ENCODE assay signal across 8 cellular contexts in the genomic region with DNA sequence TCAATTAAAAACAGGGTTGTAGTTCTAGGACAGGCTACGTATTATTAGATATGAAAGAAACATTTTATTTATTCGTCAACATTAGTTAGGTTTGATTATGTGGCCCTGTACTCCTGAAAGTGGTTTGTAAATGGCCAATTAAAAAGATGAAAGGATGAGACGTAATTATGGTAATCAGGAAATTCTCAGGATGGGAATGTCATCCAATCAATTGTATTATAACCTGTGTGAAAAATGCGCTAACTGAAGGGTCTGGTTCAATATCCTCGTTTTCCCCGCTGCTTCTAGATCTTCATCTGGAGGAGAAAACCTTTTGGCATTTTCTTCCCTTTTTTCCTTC. TPM values are rescaled to one million over a fixed set of nuclear protein-coding genes. Genes with fewer than 3 reads are reported as not detected.
DNase-seq lines count a peak whose midpoint lies in the region; ATAC-seq and TF ChIP-seq lines count a peak whose summit lies in the region.

No MANE protein-coding gene starts in this region.

- no peak overlapping the region for H3K9ac ChIP-seq in BLaER1 treated with 17β-estradiol and CSF1 and Interleukin-3, amounts not matched to agents 10 nM and 100 nM
- H3K9ac ChIP-seq in GM23248: no peak overlapping the region

- peaks cover 46% of the 10 kb centered on the region for H3K36me3 Mint-ChIP-seq in activated CD8-positive, alpha-beta T cell treated with anti-CD3 and anti-CD28 coated beads for 36 hours (ENCODE audit: low read depth)
- peaks cover 17% of the 10 kb centered on the region for H3K36me3 Mint-ChIP-seq in memory B cell

- CTCF ChIA-PET in activated CD8-positive, alpha-beta T cell treated with anti-CD3 and anti-CD28 coated beads for 36 hours (lab: Charles Lee): interaction anchor here (0.7 to 0.8 kb wide), 2 partner anchors 29 to 68 kb away, joined by 3 read pairs; no protein-coding TSS in a partner anchor

- WGBS in GM23248 (ENCODE audit: low coverage in 1 of 2, low lambda C conversion rate in 2 of 2, missing lambda C conversion rate in 2 of 2), 2 experiments: 58 to 62% methylated on average over 6 of the region's 6 CpGs

- peaks cover 32% of the 10 kb centered on the region for H3K79me2 ChIP-seq in GM23248 (ENCODE audit: insufficient read depth)

- H3K4me2 ChIP-seq in BLaER1 treated with 17β-estradiol and CSF1 and Interleukin-3, amounts not matched to agents 10 nM and 100 nM: peak overlapping the region in 7 of 11 experiments; percentile 0 to 45 (median 18); a peak in 7 of 22 replicates
- peak overlapping the region; percentile 12 for H3K4me2 ChIP-seq in GM23248 (ENCODE audit: unreplicated experiment)

- H3K9me2 ChIP-seq in GM23248 (ENCODE audit: insufficient read depth): no peaks in the 10 kb centered on the region

- peak overlapping the region; percentile 94 for H3K4me3 Mint-ChIP-seq in activated CD8-positive, alpha-beta T cell treated with anti-CD3 and anti-CD28 coated beads for 36 hours
- H3K4me3 Mint-ChIP-seq in memory B cell: peak overlapping the region; percentile 96

- POLR2A ChIA-PET in activated CD8-positive, alpha-beta T cell treated with anti-CD3 and anti-CD28 coated beads for 36 hours (lab: Charles Lee): no interaction called here

- peaks cover 37 to 45% (median 42%) of the 10 kb centered on the region in 10 experiments for H3K4me1 ChIP-seq in BLaER1 treated with 17β-estradiol and CSF1 and Interleukin-3, amounts not matched to agents 10 nM and 100 nM
- H3K4me1 ChIP-seq in GM23248 (ENCODE audit: insufficient read depth): peaks cover 35% of the 10 kb centered on the region

- H2AFZ ChIP-seq in GM23248: peak overlapping the region; percentile 52

- no peaks in the 10 kb centered on the region for H3K27me3 ChIP-seq in BLaER1 treated with 17β-estradiol and CSF1 and Interleukin-3, amounts not matched to agents 10 nM and 100 nM
- no peaks in the 10 kb centered on the region for H3K27me3 ChIP-seq in GM23248 (replicated peaks; ENCODE audit: insufficient read depth)

- peaks cover 36% of the 10 kb centered on the region for H3K4me1 Mint-ChIP-seq in activated CD8-positive, alpha-beta T cell treated with anti-CD3 and anti-CD28 coated beads for 36 hours (ENCODE audit: low read depth)
- peaks cover 21% of the 10 kb centered on the region for H3K4me1 Mint-ChIP-seq in memory B cell

- no peaks in the 10 kb centered on the region for H3K9me3 Mint-ChIP-seq in activated CD8-positive, alpha-beta T cell treated with anti-CD3 and anti-CD28 coated beads for 36 hours
- no peaks in the 10 kb centered on the region for H3K9me3 Mint-ChIP-seq in memory B cell

- H3K9me3 ChIP-seq in BLaER1 treated with 17β-estradiol and CSF1 and Interleukin-3, amounts not matched to agents 10 nM and 100 nM (replicated peaks in 1 of 11): no peaks in the 10 kb centered on the region
- no peaks in the 10 kb centered on the region for H3K9me3 ChIP-seq in GM23248 (ENCODE audit: low read depth)

- intact Hi-C loops in activated CD8-positive, alpha-beta T cell treated with anti-CD3 and anti-CD28 coated beads for 36 hours (cut with micrococcal nuclease): loop anchor here (5.0 kb wide), 1 partner anchor 325 kb away; no protein-coding TSS in a partner anchor

- no peak for DNase-seq in GM23248
- DNase-seq in activated CD8-positive, alpha-beta T cell treated with anti-CD3 and anti-CD28 coated beads for 36 hours: no peak
- DNase-seq in memory B cell (ENCODE audit: low spot score in 2 of 2): no peak
- no peak for DNase-seq in middle frontal gyrus (ENCODE audit: extremely low spot score, low spot score)
- no peak for DNase-seq in NCI-H1694 treated with DMSO at 0.1 percent for 48 hours (lab: John Stamatoyannopoulos, UW)
- DNase-seq in KBM-7: no peak
- no peak for DNase-seq in pons (ENCODE audit: low spot score)

- peak; percentile 1 for ATAC-seq in activated CD8-positive, alpha-beta T cell treated with anti-CD3 and anti-CD28 coated beads for 36 hours
- ATAC-seq in memory B cell (ENCODE audit: low read depth): no peak

- peaks cover 25 to 45% (median 41%) of the 10 kb centered on the region in 11 experiments; a peak in 21 of 22 replicates for H4K20me1 ChIP-seq in BLaER1 treated with 17β-estradiol and CSF1 and Interleukin-3, amounts not matched to agents 10 nM and 100 nM
- peaks cover 2% of the 10 kb centered on the region; the same call in 1 of the 2 replicates for H4K20me1 ChIP-seq in GM23248 (ENCODE audit: insufficient read depth)

- TF ChIP-seq CTCF in activated CD8-positive, alpha-beta T cell treated with anti-CD3 and anti-CD28 coated beads for 36 hours (IDR thresholded peaks at IDR 0.05): no peak

- H3K27ac Mint-ChIP-seq in activated CD8-positive, alpha-beta T cell treated with anti-CD3 and anti-CD28 coated beads for 36 hours: peak overlapping the region; percentile 98
- peak overlapping the region; percentile 98 for H3K27ac Mint-ChIP-seq in memory B cell

- peaks cover 38 to 42% (median 41%) of the 10 kb centered on the region in 11 experiments for H3K36me3 ChIP-seq in BLaER1 treated with 17β-estradiol and CSF1 and Interleukin-3, amounts not matched to agents 10 nM and 100 nM
- H3K36me3 ChIP-seq in GM23248 (ENCODE audit: low read depth): peaks cover 38% of the 10 kb centered on the region

- no peak overlapping the region for H3K4me3 ChIP-seq in BLaER1 treated with 17β-estradiol and CSF1 and Interleukin-3, amounts not matched to agents 10 nM and 100 nM
- H3K4me3 ChIP-seq in GM23248: no peak overlapping the region

- H3K27ac ChIP-seq in BLaER1 treated with 17β-estradiol and CSF1 and Interleukin-3, amounts not matched to agents 10 nM and 100 nM: peak overlapping the region in 2 of 11 experiments; percentile 97 to 98; a peak in 2 of 22 replicates
- no peak overlapping the region for H3K27ac ChIP-seq in GM23248

- in situ Hi-C loops in GM23248 (cut with MboI) (no loop called here), KBM-7 (cut with MboI; ENCODE audit: low pct_unique_long_range_greater_than_20kb, low sequenced_read_pairs) (no loop called here)

- no peaks in the 10 kb centered on the region for H3K27me3 Mint-ChIP-seq in activated CD8-positive, alpha-beta T cell treated with anti-CD3 and anti-CD28 coated beads for 36 hours
- H3K27me3 Mint-ChIP-seq in memory B cell: no peaks in the 10 kb centered on the region

- peaks cover 56% of the 10 kb centered on the region for H3F3A ChIP-seq in GM23248 (ENCODE audit: insufficient read depth)

RNA-seq across cellular contexts. Expression of gene RPL17, which starts 0.4 kb away (rescaled TPM):
- 1,224 and 1,264 TPM in 2 replicates for total RNA-seq in GM23248 (2014; rRNA removed; shearing (Covaris generic))
- 725 and 752 TPM in 2 replicates for polyA plus RNA-seq in GM23248 (2016; fragmentation: Nextera tagmentation; extraction: Ambion mirVana)
- total RNA-seq in activated CD8-positive, alpha-beta T cell treated with anti-CD3 and anti-CD28 coated beads for 36 hours: 1,000 to 10,000 TPM; 2,442 to 2,539 TPM

RNA-seq across cellular contexts. Expression of gene C18orf32, which starts 5.6 kb away (rescaled TPM):
- 26.6 and 43.7 TPM in 2 replicates for total RNA-seq in GM23248 (2014; rRNA removed; shearing (Covaris generic))
- polyA plus RNA-seq in GM23248 (2016; fragmentation: Nextera tagmentation; extraction: Ambion mirVana): 77.0 and 78.2 TPM in 2 replicates
- total RNA-seq in activated CD8-positive, alpha-beta T cell treated with anti-CD3 and anti-CD28 coated beads for 36 hours: 10 to 100 TPM; 21.7 to 22.4 TPM

RNA-seq across cellular contexts. Expression of gene DYM, which starts 32.2 kb away (rescaled TPM):
- 34.1 and 43.4 TPM in 2 replicates for total RNA-seq in GM23248 (2014; rRNA removed; shearing (Covaris generic))
- polyA plus RNA-seq in GM23248 (2016; fragmentation: Nextera tagmentation; extraction: Ambion mirVana): 51.5 and 57.9 TPM in 2 replicates
- 10 to 100 TPM; 63.7 to 69.3 TPM for total RNA-seq in activated CD8-positive, alpha-beta T cell treated with anti-CD3 and anti-CD28 coated beads for 36 hours
